In genomic region chr22:32430352-32430751, GRCh38 we compare ENCODE assay signal across 34 cellular contexts. TPM values are rescaled to one million over a fixed set of nuclear protein-coding genes. Genes with fewer than 3 reads are reported as not detected.
"Had no signal": no experiment of that assay in that cellular context is flagged by ENCODE, and none has a peak within 500 bp of the region (broad histone marks: within the 10 kb centered on the region; RNA-seq: fewer than 3 reads in every experiment).

No MANE protein-coding gene starts in this region.

- H3K4me1 ChIP-seq: adrenal gland, body of pancreas, colonic mucosa, esophagus squamous epithelium, heart left ventricle had no signal

- H3K27me3 ChIP-seq: body of pancreas, colonic mucosa had no signal

- H3K36me3 Mint-ChIP-seq: activated naive CD8-positive, alpha-beta T cell had no signal

- ATAC-seq: activated CD4-positive, CD25-positive, alpha-beta regulatory T cell treated with anti-CD3 and anti-CD28 coated beads, Interleukin-2, amount 50 U/mL, for 24 hours; activated CD8-positive, alpha-beta T cell treated with anti-CD3 and anti-CD28 coated beads for 36 hours; activated T-cell treated with anti-CD3 and anti-CD28 coated beads, Interleukin-2, amount 50 U/mL, for 4 hours; activated T-helper 17 cell treated with anti-CD3 and anti-CD28 coated beads, Interleukin-2, amount 50 U/mL, for 72 hours; body of pancreas; heart left ventricle had no signal

- H3K4me1 Mint-ChIP-seq: activated B cell treated with CpG ODN at 0.5 μM for 24 hours; activated T-helper 17 cell treated with anti-CD3 and anti-CD28 coated beads, Interleukin-2, amount 50 U/mL, for 72 hours; endodermal cell had no signal

- DNase-seq: activated B cell treated with CpG ODN at 0.5 μM for 24 hours; activated CD4-positive, alpha-beta T cell treated with anti-CD3 and anti-CD28 coated beads for 48 hours; activated CD4-positive, alpha-beta T cell treated with anti-CD3 and anti-CD28 coated beads, Interleukin-2, amount 50 U/mL, for 1 hour; activated CD4-positive, alpha-beta T cell treated with anti-CD3 and anti-CD28 coated beads, Interleukin-2, amount 50 U/mL, for 48 hours; activated CD8-positive, alpha-beta memory T cell treated with anti-CD3 and anti-CD28 coated beads for 24 hours; activated CD8-positive, alpha-beta T cell treated with anti-CD3 and anti-CD28 coated beads for 36 hours; activated effector memory CD4-positive, alpha-beta T cell treated with Interleukin-2 at 50 U/mL for 16 hours; activated gamma-delta T cell treated with Interleukin-2 at 50 U/mL for 16 hours; activated naive CD4-positive, alpha-beta T cell treated with anti-CD3 and anti-CD28 coated beads, Interleukin-2, amount 50 U/mL, for 16 hours; activated naive CD4-positive, alpha-beta T cell treated with Interleukin-2 at 50 U/mL for 16 hours; activated T-cell treated with anti-CD3 and anti-CD28 coated beads, Interleukin-2, amount 50 U/mL, for 4 hours; adrenal gland; amygdala; aorta; body of pancreas; caudate nucleus; colonic mucosa; effector memory CD4-positive, alpha-beta T cell; endodermal cell; erythroblast; esophagus squamous epithelium; foreskin melanocyte; glutamatergic neuron; heart left ventricle; T-helper 2 cell had no signal

- H3K4me3 ChIP-seq: adrenal gland, body of pancreas, colonic mucosa, esophagus squamous epithelium, heart left ventricle had no signal

- H3K27ac ChIP-seq: adrenal gland, body of pancreas, colonic mucosa, esophagus squamous epithelium, heart left ventricle, VCaP had no signal

- H3K27ac Mint-ChIP-seq: activated B cell treated with CpG ODN at 0.5 μM for 24 hours; activated CD8-positive, alpha-beta T cell treated with anti-CD3 and anti-CD28 coated beads for 36 hours; activated naive CD8-positive, alpha-beta T cell; activated T-helper 17 cell treated with anti-CD3 and anti-CD28 coated beads, Interleukin-2, amount 50 U/mL, for 72 hours; endodermal cell had no signal

- H3K4me3 Mint-ChIP-seq: activated B cell treated with CpG ODN at 0.5 μM for 24 hours; activated CD8-positive, alpha-beta T cell treated with anti-CD3 and anti-CD28 coated beads for 36 hours; activated naive CD8-positive, alpha-beta T cell; activated T-cell treated with anti-CD3 and anti-CD28 coated beads, Interleukin-2, amount 50 U/mL, for 4 hours; activated T-helper 17 cell treated with anti-CD3 and anti-CD28 coated beads, Interleukin-2, amount 50 U/mL, for 72 hours; endodermal cell had no signal

- H3K9me3 ChIP-seq: adrenal gland, body of pancreas, colonic mucosa, esophagus squamous epithelium, heart left ventricle had no signal

- H3K36me3 ChIP-seq: adrenal gland, colonic mucosa, esophagus squamous epithelium, heart left ventricle had no signal

- H3K9me3 Mint-ChIP-seq: activated B cell treated with CpG ODN at 0.5 μM for 24 hours; activated CD8-positive, alpha-beta T cell treated with anti-CD3 and anti-CD28 coated beads for 36 hours; activated T-cell treated with anti-CD3 and anti-CD28 coated beads, Interleukin-2, amount 50 U/mL, for 4 hours; activated T-helper 17 cell treated with anti-CD3 and anti-CD28 coated beads, Interleukin-2, amount 50 U/mL, for 72 hours had no signal

RNA-seq across cellular contexts. Expression of gene BPIFC, which starts 33.9 kb away (rescaled TPM):
- total RNA-seq: activated B cell treated with CpG ODN at 0.5 μM for 24 hours; activated CD8-positive, alpha-beta T cell treated with anti-CD3 and anti-CD28 coated beads for 36 hours; activated T-cell treated with anti-CD3 and anti-CD28 coated beads, Interleukin-2, amount 50 U/mL, for 4 hours; activated T-helper 17 cell treated with anti-CD3 and anti-CD28 coated beads, Interleukin-2, amount 50 U/mL, for 72 hours; adrenal gland; aorta; body of pancreas; chondrocyte; colonic mucosa; dermis microvascular lymphatic vessel endothelial cell; endodermal cell; fibroblast of lung; fibroblast of villous mesenchyme; heart left ventricle; T-helper 1 cell treated with Interleukin-12 subunit alpha and Interleukin-12 subunit beta and Interleukin-4 antibody, amounts not matched to agents 30 ng/mL and 1 ng/mL, for 36 hours had no signal
- polyA plus RNA-seq: adrenal gland, aorta, fibroblast of lung, heart left ventricle had no signal
